ENCODE assay signal across 8 cellular contexts in genomic region chr5:55534436-55535198, GRCh38.
DNase-seq lines count a peak whose midpoint lies in the region; ATAC-seq lines count a peak whose summit lies in the region.

Gene PLPP1 (minus strand): TSS chr5:55534964. CDS start chr5:55534629, 335 bp downstream.

- ATAC-seq in GM19328 (IDR thresholded peaks at IDR 0.05; ENCODE audit: unreplicated experiment): peak; percentile 82
- ATAC-seq in HG03469 (IDR thresholded peaks at IDR 0.05; ENCODE audit: unreplicated experiment): peak; percentile 55
- peak; percentile 78 for ATAC-seq in memory B cell (ENCODE audit: low read depth)

- H3K9me3 ChIP-seq in effector memory CD4-positive, alpha-beta T cell (ENCODE audit: control insufficient read depth, low read length): no peaks in the 10 kb centered on the region

- peaks cover 13% of the 10 kb centered on the region for H3K4me1 ChIP-seq in effector memory CD4-positive, alpha-beta T cell (ENCODE audit: control insufficient read depth, insufficient read depth, low read length, poor library complexity, severe bottlenecking)

- H3K27ac Mint-ChIP-seq in memory B cell: peak within 1 kb of the TSS; percentile 97

- H3K27me3 ChIP-seq in effector memory CD4-positive, alpha-beta T cell (replicated peaks; ENCODE audit: control insufficient read depth, insufficient read depth, low read length, poor library complexity, severe bottlenecking): no peaks in the 10 kb centered on the region

- H3K9me3 Mint-ChIP-seq in memory B cell: no peaks in the 10 kb centered on the region

- peaks cover 4% of the 10 kb centered on the region for H3K36me3 Mint-ChIP-seq in memory B cell

- H3K4me3 ChIP-seq in effector memory CD4-positive, alpha-beta T cell (ENCODE audit: insufficient read depth, low read depth, low read length, poor library complexity, severe bottlenecking): peak within 1 kb of the TSS; percentile 71

- H3K4me3 Mint-ChIP-seq in memory B cell: peak within 1 kb of the TSS; percentile 93

- peak within 1 kb of the TSS; percentile 86 for H3K27ac ChIP-seq in effector memory CD4-positive, alpha-beta T cell (ENCODE audit: insufficient read depth, low read length, poor library complexity, severe bottlenecking)

- no peaks in the 10 kb centered on the region for H3K36me3 ChIP-seq in effector memory CD4-positive, alpha-beta T cell (ENCODE audit: control insufficient read depth, insufficient read depth, low read length)

- peak; percentile 72 for DNase-seq in CD1c-positive myeloid dendritic cell (ENCODE audit: extremely low spot score)
- DNase-seq in NCI-H82 treated with DMSO at 0.1 percent for 48 hours (lab: John Stamatoyannopoulos, UW; ENCODE audit: unreplicated experiment): peak; percentile 46
- DNase-seq in activated CD8-positive, alpha-beta memory T cell treated with anti-CD3 and anti-CD28 coated beads for 4 hours (ENCODE audit: low read depth in 2 of 2): peak; percentile 65 to 69
- DNase-seq in effector memory CD4-positive, alpha-beta T cell: peak; percentile 68 to 76 (median 71)
- DNase-seq in memory B cell (ENCODE audit: low spot score in 2 of 2): peak; percentile 85 to 90
- peak; percentile 49 for DNase-seq in stimulated activated CD8-positive, alpha-beta memory T cell treated with anti-CD3 and anti-CD28 coated beads, Interleukin-12 subunit alpha, Interleukin-12 subunit beta, amount 100 ng/mL, for 24 hours (ENCODE audit: extremely low read depth)

- no peaks in the 10 kb centered on the region for H3K27me3 Mint-ChIP-seq in memory B cell

- H3K4me1 Mint-ChIP-seq in memory B cell: peaks cover 19% of the 10 kb centered on the region

Comparison
In these comparisons a context has a peak if more than half of its experiments do, and no peak if none do; other contexts are left out.
1. Peak in every context shown above with its lines: DNase-seq, ATAC-seq, H3K4me3 ChIP-seq and H3K27ac ChIP-seq.